Comparison of ENCODE assay signal across 11 cellular contexts in genomic region chr21:32578107-32578691, GRCh38. TPM values are rescaled to one million over a fixed set of nuclear protein-coding genes. Genes with fewer than 3 reads are reported as not detected.
DNase-seq lines count a peak whose midpoint lies in the region; ATAC-seq, FAIRE-seq and TF ChIP-seq lines count a peak whose summit lies in the region.
"Had no signal": no experiment of that assay in that cellular context is flagged by ENCODE, and none has a peak within 500 bp of the region (broad histone marks: within the 10 kb centered on the region; RNA-seq: fewer than 3 reads in every experiment).

No MANE protein-coding gene starts in this region.

- H3K27me3 ChIP-seq in small intestine (ENCODE audit: control insufficient read depth in 2 of 2, insufficient read depth in 2 of 2, low read length in 2 of 2) = no peaks in the 10 kb centered on the region
- no peaks in the 10 kb centered on the region for H3K27me3 ChIP-seq in naive thymus-derived CD4-positive, alpha-beta T cell (ENCODE audit: control insufficient read depth in 2 of 2, insufficient read depth in 2 of 2, low read length in 2 of 2)

- DNase-seq in activated CD8-positive, alpha-beta memory T cell treated with anti-CD3 and anti-CD28 coated beads, Interleukin-2, amount 10 ng/mL, durations not matched to agents 7 days and 5 days = peak; percentile 67
- no peak for DNase-seq in activated CD8-positive, alpha-beta memory T cell treated with anti-CD3 and anti-CD28 coated beads for 24 hours
- DNase-seq in NB4 (ENCODE audit: low read depth) (peak; percentile 16), cardiac fibroblast (ENCODE audit: low read depth in 2 of 2) (peak; percentile 17 to 25), small intestine (peak; percentile 23), T1000 (lab: John Stamatoyannopoulos, UW) (no peak)
- no peak for DNase-seq in naive thymus-derived CD4-positive, alpha-beta T cell
- DNase-seq: activated B cell treated with CpG ODN at 0.5 μM for 24 hours had no signal

- H3K4me1 ChIP-seq in small intestine (ENCODE audit: control insufficient read depth in 2 of 2, insufficient read depth in 1 of 2, low read depth in 1 of 2, low read length in 1 of 2) = no peaks in the 10 kb centered on the region
- H3K4me1 ChIP-seq in naive thymus-derived CD4-positive, alpha-beta T cell (ENCODE audit: control insufficient read depth in 2 of 2, insufficient read depth in 2 of 2, low read length in 2 of 2) = no peaks in the 10 kb centered on the region

- H3K36me3 ChIP-seq in small intestine (ENCODE audit: control insufficient read depth in 2 of 2, insufficient read depth in 2 of 2, low read length in 2 of 2) = no peaks in the 10 kb centered on the region
- H3K36me3 ChIP-seq in naive thymus-derived CD4-positive, alpha-beta T cell (ENCODE audit: control insufficient read depth in 2 of 3, insufficient read depth in 3 of 3, low read length in 3 of 3) = no peaks in the 10 kb centered on the region

- peaks cover 15% of the 10 kb centered on the region for H3K27me3 Mint-ChIP-seq in activated CD8-positive, alpha-beta memory T cell treated with anti-CD3 and anti-CD28 coated beads, Interleukin-2, amount 10 ng/mL, durations not matched to agents 7 days and 5 days
- H3K27me3 Mint-ChIP-seq in naive thymus-derived CD4-positive, alpha-beta T cell = no peaks in the 10 kb centered on the region
- H3K27me3 Mint-ChIP-seq: activated B cell treated with CpG ODN at 0.5 μM for 24 hours had no signal

- TF ChIP-seq CTCF in NB4 (IDR thresholded peaks at IDR 0.05; ENCODE audit: low read depth, low read length) = no peak
- peak; percentile 49 for TF ChIP-seq CTCF in cardiac fibroblast (IDR thresholded peaks at IDR 0.05; ENCODE audit: low read depth, low read length)

- H3K9me3 Mint-ChIP-seq in activated CD8-positive, alpha-beta memory T cell treated with anti-CD3 and anti-CD28 coated beads, Interleukin-2, amount 10 ng/mL, durations not matched to agents 7 days and 5 days (ENCODE audit: low read depth) = no peaks in the 10 kb centered on the region
- no peaks in the 10 kb centered on the region for H3K9me3 Mint-ChIP-seq in naive thymus-derived CD4-positive, alpha-beta T cell
- H3K9me3 Mint-ChIP-seq: activated B cell treated with CpG ODN at 0.5 μM for 24 hours had no signal

- ATAC-seq in activated CD8-positive, alpha-beta memory T cell treated with anti-CD3 and anti-CD28 coated beads, Interleukin-2, amount 10 ng/mL, durations not matched to agents 7 days and 5 days = peak; percentile 96
- ATAC-seq in naive thymus-derived CD4-positive, alpha-beta T cell = no peak
- no peak for ATAC-seq in activated CD4-positive, CD25-positive, alpha-beta regulatory T cell treated with anti-CD3 and anti-CD28 coated beads, Interleukin-2, amount 50 U/mL, for 24 hours

- H3K4me3 Mint-ChIP-seq in activated CD8-positive, alpha-beta memory T cell treated with anti-CD3 and anti-CD28 coated beads, Interleukin-2, amount 10 ng/mL, durations not matched to agents 7 days and 5 days = no peak overlapping the region
- no peak overlapping the region for H3K4me3 Mint-ChIP-seq in naive thymus-derived CD4-positive, alpha-beta T cell
- H3K4me3 Mint-ChIP-seq: activated B cell treated with CpG ODN at 0.5 μM for 24 hours had no signal

- H3K4me3 ChIP-seq in NB4 (ENCODE audit: low read depth, low read length) (no peak overlapping the region), cardiac fibroblast (replicated peaks in 1 of 2; ENCODE audit: low read depth in 2 of 2, low read length in 2 of 2) (no peak overlapping the region), small intestine (ENCODE audit: low read depth in 1 of 2, low read length in 2 of 2) (no peak overlapping the region)
- H3K4me3 ChIP-seq in naive thymus-derived CD4-positive, alpha-beta T cell (ENCODE audit: low read length) = no peak overlapping the region

- POLR2A ChIA-PET in naive thymus-derived CD4-positive, alpha-beta T cell (lab: Charles Lee) = no interaction called here

- no peak for FAIRE-seq in small intestine (lab: Jason Lieb, UNC)
- FAIRE-seq: endometrium had no signal

- no peak overlapping the region for H3K27ac Mint-ChIP-seq in activated CD8-positive, alpha-beta memory T cell treated with anti-CD3 and anti-CD28 coated beads, Interleukin-2, amount 10 ng/mL, durations not matched to agents 7 days and 5 days
- no peak overlapping the region for H3K27ac Mint-ChIP-seq in naive thymus-derived CD4-positive, alpha-beta T cell
- H3K27ac Mint-ChIP-seq: activated B cell treated with CpG ODN at 0.5 μM for 24 hours had no signal

- CTCF ChIA-PET in activated CD8-positive, alpha-beta memory T cell treated with anti-CD3 and anti-CD28 coated beads, Interleukin-2, amount 10 ng/mL, durations not matched to agents 7 days and 5 days (lab: Charles Lee) = interaction anchor here (0.7 to 1.4 kb wide), 6 partner anchors 9 to 176 kb away, joined by 3 to 4 read pairs (median 3); partner anchors contain the start of gene CFAP298
- CTCF ChIA-PET in naive thymus-derived CD4-positive, alpha-beta T cell (lab: Charles Lee) = interaction anchor here (0.7 kb wide), 1 partner anchor 22 kb away, joined by 3 read pairs; no protein-coding TSS in a partner anchor

- no peak overlapping the region for H3K27ac ChIP-seq in small intestine (ENCODE audit: low read depth in 1 of 2, low read length in 1 of 2)
- H3K27ac ChIP-seq in naive thymus-derived CD4-positive, alpha-beta T cell (ENCODE audit: low read depth, low read length) = no peak overlapping the region

- TF ChIP-seq POLR2A in NB4 (IDR thresholded peaks at IDR 0.05; ENCODE audit: extremely low read depth, insufficient read length) = no peak

- WGBS in small intestine, 3 donors = 42 to 57% (median 53%) methylated on average over 15 of the region's 15 CpGs

- H3K9me3 ChIP-seq in small intestine (ENCODE audit: control insufficient read depth, low read depth) = no peaks in the 10 kb centered on the region
- H3K9me3 ChIP-seq in naive thymus-derived CD4-positive, alpha-beta T cell (ENCODE audit: control insufficient read depth in 2 of 3, low read length in 3 of 3) = no peaks in the 10 kb centered on the region

- intact Hi-C loops in naive thymus-derived CD4-positive, alpha-beta T cell (cut with micrococcal nuclease) = loop anchor here in 1 of 2 donors (10.0 kb wide), 1 partner anchor 793 kb away; no protein-coding TSS in a partner anchor

- no peaks in the 10 kb centered on the region for H3K36me3 Mint-ChIP-seq in activated CD8-positive, alpha-beta memory T cell treated with anti-CD3 and anti-CD28 coated beads, Interleukin-2, amount 10 ng/mL, durations not matched to agents 7 days and 5 days
- H3K36me3 Mint-ChIP-seq in naive thymus-derived CD4-positive, alpha-beta T cell = peaks cover 0 to 4% (median 0%) of the 10 kb centered on the region in 5 donors

- peaks cover 12% of the 10 kb centered on the region for H3K4me1 Mint-ChIP-seq in activated CD8-positive, alpha-beta memory T cell treated with anti-CD3 and anti-CD28 coated beads, Interleukin-2, amount 10 ng/mL, durations not matched to agents 7 days and 5 days
- no peaks in the 10 kb centered on the region for H3K4me1 Mint-ChIP-seq in naive thymus-derived CD4-positive, alpha-beta T cell
- H3K4me1 Mint-ChIP-seq: activated B cell treated with CpG ODN at 0.5 μM for 24 hours had no signal

RNA-seq across cellular contexts. Expression of gene TCP10L, which starts 7.1 kb away (rescaled TPM):
- total RNA-seq in activated CD8-positive, alpha-beta memory T cell treated with anti-CD3 and anti-CD28 coated beads, Interleukin-2, amount 10 ng/mL, durations not matched to agents 7 days and 5 days = not detected
- polyA plus RNA-seq in small intestine = under 1 TPM in 1 of 3 donors, not detected in 2; 0.36 TPM
- total RNA-seq in naive thymus-derived CD4-positive, alpha-beta T cell = 1 to 10 TPM in 1 of 5 experiments, under 1 TPM in 3, not detected in 1; 0.13 to 1.1 (median 0.54) TPM
- polyA plus RNA-seq in naive thymus-derived CD4-positive, alpha-beta T cell = 1 to 10 TPM in 1 of 2 donors, under 1 TPM in 1; 0.28 to 1.4 TPM
- total RNA-seq: LHCN-M2 had no signal

RNA-seq across cellular contexts. Expression of gene CFAP298, which starts 34.0 kb away (rescaled TPM):
- 10 to 100 TPM; 40.1 to 40.4 TPM for total RNA-seq in activated CD8-positive, alpha-beta memory T cell treated with anti-CD3 and anti-CD28 coated beads, Interleukin-2, amount 10 ng/mL, durations not matched to agents 7 days and 5 days
- 10 to 100 TPM; 29.5 to 42.3 (median 32.2) TPM for polyA plus RNA-seq in small intestine
- total RNA-seq in naive thymus-derived CD4-positive, alpha-beta T cell = 10 to 100 TPM; 16.8 to 34.5 (median 31.3) TPM
- 10 to 100 TPM; 52.2 to 64.3 TPM for polyA plus RNA-seq in naive thymus-derived CD4-positive, alpha-beta T cell

Comparison
In these comparisons a context has a peak if more than half of its experiments do, and no peak if none do; other contexts are left out.
1. DNase-seq: peak in activated CD8-positive, alpha-beta memory T cell treated with anti-CD3 and anti-CD28 coated beads, Interleukin-2, amount 10 ng/mL, durations not matched to agents 7 days and 5 days (single experiment), NB4 (single experiment), cardiac fibroblast (2 of 2) and small intestine (single experiment); none in activated CD8-positive, alpha-beta memory T cell treated with anti-CD3 and anti-CD28 coated beads for 24 hours (single experiment), naive thymus-derived CD4-positive, alpha-beta T cell (0 of 9) and T1000 (single experiment).